In the genomic region with DNA sequence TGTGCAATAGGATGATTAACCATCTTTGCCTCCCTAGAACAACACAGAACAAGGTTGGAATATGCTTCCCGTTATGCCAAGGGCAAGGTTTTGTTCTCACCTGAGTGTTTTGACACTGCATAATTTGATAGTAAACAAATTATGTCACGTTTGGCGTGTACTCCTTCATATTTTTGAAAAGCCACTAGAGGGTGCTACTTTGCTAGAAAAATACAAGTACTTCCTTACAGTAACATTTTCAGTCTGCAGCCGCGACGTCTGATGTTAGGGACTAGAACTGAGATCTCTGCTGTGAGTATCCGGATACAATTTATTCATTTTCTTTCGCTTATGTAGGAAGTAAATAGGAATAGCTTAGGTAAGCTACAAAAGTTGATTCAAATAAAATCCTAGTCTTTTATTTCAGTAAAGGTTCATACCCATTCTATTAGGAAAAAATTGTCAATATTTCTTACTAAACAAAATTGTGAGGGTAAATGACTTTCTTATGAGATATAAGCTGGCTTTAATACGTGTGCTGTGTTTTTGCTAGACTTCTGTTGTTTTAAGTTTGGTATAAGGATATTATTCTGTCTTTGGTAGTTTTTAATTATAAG, we compare ENCODE assay signal across 8 cellular contexts.
A peak's percentile ranks its signal among the peaks of the same experiment; 100 is the strongest.
DNase-seq lines count a peak whose midpoint lies in the region; ATAC-seq and TF ChIP-seq lines count a peak whose summit lies in the region.

No MANE protein-coding gene starts in this region.

- intact Hi-C loops in gastrocnemius medialis (cut with DNase I; ENCODE audit: low total_unique reads), result loop anchor here (1.0 to 5.0 kb wide), 5 partner anchors 225 to 895 kb away; no protein-coding TSS in a partner anchor

- ATAC-seq in GM19397 (IDR thresholded peaks at IDR 0.05; ENCODE audit: unreplicated experiment) (peak; percentile 81), HG03378 (IDR thresholded peaks at IDR 0.05; ENCODE audit: unreplicated experiment) (peak; percentile 94), gastrocnemius medialis (peak; percentile 46 to 67)

- H3K27ac ChIP-seq in right atrium auricular region (no peak overlapping the region), gastrocnemius medialis (no peak overlapping the region)

- peak; percentile 70 for DNase-seq in DMS53 treated with DMSO at 0.1 percent for 48 hours (lab: John Stamatoyannopoulos, UW; ENCODE audit: unreplicated experiment)
- DNase-seq in NCI-H2196 treated with DMSO at 0.1 percent for 48 hours (lab: John Stamatoyannopoulos, UW; ENCODE audit: unreplicated experiment), result peak; percentile 42
- peak in 35 of 56 donors; percentile 1 to 76 (median 22) for DNase-seq in amygdala (lab: John Stamatoyannopoulos, UW)
- DNase-seq in right atrium auricular region (ENCODE audit: low spot score), result peak; percentile 76
- peak; percentile 32 to 38 for DNase-seq in gastrocnemius medialis
- no peak for DNase-seq in stimulated activated CD4-positive, alpha-beta T cell treated with anti-CD3 and anti-CD28 coated beads, Interleukin-12 subunit alpha, Interleukin-12 subunit beta, amount 100 ng/mL, for 4 hours

- H3K36me3 ChIP-seq in right atrium auricular region (no peaks in the 10 kb centered on the region), gastrocnemius medialis (no peaks in the 10 kb centered on the region)

- H3K4me1 ChIP-seq in right atrium auricular region (peaks cover 0 to 7% of the 10 kb centered on the region in 2 donors), gastrocnemius medialis (peaks cover 0 to 4% of the 10 kb centered on the region in 2 donors)

- TF ChIP-seq CTCF in right atrium auricular region (IDR thresholded peaks at IDR 0.05), result peak; percentile 34 to 83
- peak; percentile 21 to 64 (median 61) for TF ChIP-seq CTCF in gastrocnemius medialis (IDR thresholded peaks at IDR 0.05 in 4 of 5, conservative IDR thresholded peaks at IDR 0.05 in 1 of 5)

- TF ChIP-seq POLR2A in gastrocnemius medialis (IDR thresholded peaks at IDR 0.05), result no peak

- H3K4me3 ChIP-seq in right atrium auricular region (no peak overlapping the region), gastrocnemius medialis (peak overlapping the region in 2 of 4 donors; percentile 2 to 36)

- in situ Hi-C loops in gastrocnemius medialis (cut with MboI; ENCODE audit: low sequenced_read_pairs in 4 of 4), result loop anchor here (5.0 to 25.0 kb wide), 6 partner anchors 227 to 820 kb away; no protein-coding TSS in a partner anchor

- H3K27me3 ChIP-seq in right atrium auricular region, result no peaks in the 10 kb centered on the region
- no peaks in the 10 kb centered on the region for H3K27me3 ChIP-seq in gastrocnemius medialis

- H3K9me3 ChIP-seq in right atrium auricular region (no peaks in the 10 kb centered on the region), gastrocnemius medialis (no peaks in the 10 kb centered on the region)
